In genomic region chr12:119682635-119683340, GRCh38 we compare ENCODE assay signal across 10 cellular contexts. TPM values are rescaled to one million over a fixed set of nuclear protein-coding genes. Genes with fewer than 3 reads are reported as not detected.
A peak's percentile ranks its signal among the peaks of the same experiment; 100 is the strongest.
DNase-seq lines count a peak whose midpoint lies in the region; ATAC-seq and TF ChIP-seq lines count a peak whose summit lies in the region.
"Had no signal": no experiment of that assay in that cellular context is flagged by ENCODE, and none has a peak within 500 bp of the region (broad histone marks: within the 10 kb centered on the region; RNA-seq: fewer than 3 reads in every experiment).

No MANE protein-coding gene starts in this region.

- peak overlapping the region; percentile 43 to 93 (median 76) for H3K4me3 Mint-ChIP-seq in IgD-negative memory B cell
- no peak overlapping the region for H3K4me3 Mint-ChIP-seq in activated naive CD8-positive, alpha-beta T cell treated with anti-CD3 and anti-CD28 coated beads, Interleukin-2, amount 10 ng/mL, durations not matched to agents 7 days and 5 days

- H3K4me3 ChIP-seq in sigmoid colon, result no peak overlapping the region

- WGBS in sigmoid colon, 2 donors, result 36 to 45% methylated on average over 3 of the region's 3 CpGs

- H3K36me3 ChIP-seq in sigmoid colon, result peaks cover 24 to 45% (median 41%) of the 10 kb centered on the region in 4 donors

- H3K36me3 Mint-ChIP-seq in IgD-negative memory B cell, result peaks cover 5% of the 10 kb centered on the region
- H3K36me3 Mint-ChIP-seq in activated naive CD8-positive, alpha-beta T cell treated with anti-CD3 and anti-CD28 coated beads, Interleukin-2, amount 10 ng/mL, durations not matched to agents 7 days and 5 days, result peaks cover 36% of the 10 kb centered on the region

- no peak for TF ChIP-seq EP300 in sigmoid colon (IDR thresholded peaks at IDR 0.05)

- no peaks in the 10 kb centered on the region for H3K27me3 Mint-ChIP-seq in IgD-negative memory B cell
- no peaks in the 10 kb centered on the region for H3K27me3 Mint-ChIP-seq in activated naive CD8-positive, alpha-beta T cell treated with anti-CD3 and anti-CD28 coated beads, Interleukin-2, amount 10 ng/mL, durations not matched to agents 7 days and 5 days

- H3K9me3 ChIP-seq in sigmoid colon, result no peaks in the 10 kb centered on the region

- DNase-seq in SIG-M5 treated with dmso at 0.1 percent for 504 hours (lab: John Stamatoyannopoulos, UW; ENCODE audit: unreplicated experiment), result peak; percentile 87
- DNase-seq in SIG-M5 (lab: John Stamatoyannopoulos, UW), result no peak
- no peak for DNase-seq in activated naive CD8-positive, alpha-beta T cell treated with anti-CD3 and anti-CD28 coated beads, Interleukin-2, amount 10 ng/mL, durations not matched to agents 7 days and 5 days
- no peak for DNase-seq in sigmoid colon
- no peak for DNase-seq in HuH-7.5 (ENCODE audit: low spot score)
- DNase-seq in stimulated activated CD4-positive, alpha-beta T cell treated with anti-CD3 and anti-CD28 coated beads, Interleukin-2, amount 100 ng/mL, for 24 hours, result no peak
- DNase-seq: ACHN; stimulated activated CD4-positive, alpha-beta T cell treated with anti-CD3 and anti-CD28 coated beads, Interleukin-2, amount 100 ng/mL, for 48 hours had no signal

- H3K27ac Mint-ChIP-seq in IgD-negative memory B cell, result peak overlapping the region; percentile 70 to 99 (median 97)
- H3K27ac Mint-ChIP-seq in activated naive CD8-positive, alpha-beta T cell treated with anti-CD3 and anti-CD28 coated beads, Interleukin-2, amount 10 ng/mL, durations not matched to agents 7 days and 5 days, result peak overlapping the region; percentile 68

- no peaks in the 10 kb centered on the region for H3K4me1 ChIP-seq in sigmoid colon

- H3K9me3 Mint-ChIP-seq in IgD-negative memory B cell, result peaks cover 0 to 5% (median 0%) of the 10 kb centered on the region in 3 donors
- H3K9me3 Mint-ChIP-seq in activated naive CD8-positive, alpha-beta T cell treated with anti-CD3 and anti-CD28 coated beads, Interleukin-2, amount 10 ng/mL, durations not matched to agents 7 days and 5 days, result no peaks in the 10 kb centered on the region

- intact Hi-C loops in sigmoid colon (cut with DNase I), result no loop called here

- peaks cover 31 to 50% (median 39%) of the 10 kb centered on the region in 3 donors for H3K4me1 Mint-ChIP-seq in IgD-negative memory B cell
- H3K4me1 Mint-ChIP-seq in activated naive CD8-positive, alpha-beta T cell treated with anti-CD3 and anti-CD28 coated beads, Interleukin-2, amount 10 ng/mL, durations not matched to agents 7 days and 5 days, result peaks cover 15% of the 10 kb centered on the region

- H3K27me3 ChIP-seq in sigmoid colon, result no peaks in the 10 kb centered on the region

- no peak for TF ChIP-seq CTCF in sigmoid colon (IDR thresholded peaks at IDR 0.05)

- no peak for TF ChIP-seq POLR2A in sigmoid colon (IDR thresholded peaks at IDR 0.05)

- peak overlapping the region in 3 of 4 donors; percentile 12 to 29 (median 22) for H3K27ac ChIP-seq in sigmoid colon

- ATAC-seq in activated naive CD8-positive, alpha-beta T cell treated with anti-CD3 and anti-CD28 coated beads, Interleukin-2, amount 10 ng/mL, durations not matched to agents 7 days and 5 days (ENCODE audit: low read depth), result peak; percentile 56
- no peak for ATAC-seq in GM21528 (IDR thresholded peaks at IDR 0.05; ENCODE audit: low FRiP score, unreplicated experiment)

- POLR2A ChIA-PET in activated naive CD8-positive, alpha-beta T cell treated with anti-CD3 and anti-CD28 coated beads, Interleukin-2, amount 10 ng/mL, durations not matched to agents 7 days and 5 days (lab: Charles Lee), result no interaction called here

RNA-seq across cellular contexts. Expression of gene PRKAB1, which starts 14.9 kb away (rescaled TPM):
- 53.8 TPM for polyA plus RNA-seq in IgD-negative memory B cell
- total RNA-seq in activated naive CD8-positive, alpha-beta T cell treated with anti-CD3 and anti-CD28 coated beads, Interleukin-2, amount 10 ng/mL, durations not matched to agents 7 days and 5 days, result 10 to 100 TPM; 43.7 to 44.1 TPM
- 10 to 100 TPM; 18.5 to 44.3 (median 19.7) TPM for total RNA-seq in sigmoid colon
- 10 to 100 TPM; 31.4 to 52.5 (median 52.3) TPM for polyA plus RNA-seq in sigmoid colon
